In the genomic region with DNA sequence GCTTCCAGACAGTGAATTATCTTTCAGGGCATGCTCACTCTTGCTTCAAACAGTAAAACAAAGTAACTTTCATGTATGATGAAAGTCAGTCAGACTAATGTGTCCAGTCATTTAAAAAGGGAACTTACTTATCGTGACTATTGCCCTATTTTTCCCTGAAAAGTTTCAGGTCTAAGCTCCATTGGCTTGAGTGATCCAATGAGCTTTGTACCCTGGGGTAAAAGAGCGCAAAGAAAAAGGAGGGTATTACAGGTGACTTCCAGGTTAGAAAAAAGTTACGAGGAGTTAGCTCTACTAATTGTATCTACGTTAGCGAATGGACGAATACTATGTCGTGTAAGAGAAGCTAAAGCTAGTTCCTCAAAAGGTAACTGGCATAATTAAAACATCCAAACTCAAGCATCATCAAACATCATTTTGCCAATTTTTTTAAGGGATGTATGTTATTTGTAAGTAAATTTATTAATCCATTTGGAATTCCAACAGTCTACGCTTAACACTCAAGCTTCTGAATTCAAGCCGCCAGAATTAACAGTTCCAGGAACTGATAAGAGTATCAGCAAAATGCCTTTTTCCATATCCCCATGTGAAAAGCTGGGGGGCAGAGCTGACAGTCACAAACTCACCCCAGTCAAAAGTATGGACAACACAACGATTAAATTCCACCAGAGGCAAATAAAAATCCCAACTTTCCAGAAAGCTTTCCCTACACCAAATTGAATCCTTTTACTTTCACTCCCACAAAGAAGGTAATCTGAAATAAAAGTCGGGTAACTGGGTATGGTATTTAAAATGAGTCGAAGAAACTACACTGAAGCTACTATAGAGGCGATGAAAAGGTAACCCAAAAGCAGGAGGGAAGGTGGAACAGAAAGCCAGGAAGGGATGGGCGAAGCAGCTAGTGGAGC, we compare ENCODE assay signal across 8 cellular contexts. TPM values are rescaled to one million over a fixed set of nuclear protein-coding genes. Genes with fewer than 3 reads are reported as not detected.
DNase-seq lines count a peak whose midpoint lies in the region; ATAC-seq and TF ChIP-seq lines count a peak whose summit lies in the region.

No MANE protein-coding gene starts in this region.

- TF ChIP-seq EP300 in SK-N-SH (IDR thresholded peaks at IDR 0.05; ENCODE audit: borderline replicate concordance in 1 of 2, low read depth in 1 of 2, low read length in 1 of 2), result no peak

- POLR2A ChIA-PET in SK-N-SH (lab: Yijun Ruan, JAX), result interaction anchor here (1.3 to 1.5 kb wide), 2 partner anchors 9 to 178 kb away, joined by 3 to 5 read pairs; no protein-coding TSS in a partner anchor

- peaks cover 14 to 34% of the 10 kb centered on the region in 2 experiments for H3K4me1 ChIP-seq in SK-N-SH (ENCODE audit: control insufficient read depth in 1 of 2, insufficient read depth in 2 of 2, low read depth in 1 of 2, low read length in 1 of 2)
- no peaks in the 10 kb centered on the region for H3K4me1 ChIP-seq in urinary bladder (ENCODE audit: insufficient read depth)

- CTCF ChIA-PET in SK-N-SH (lab: Yijun Ruan, JAX), result interaction anchor here (0.8 to 2.7 kb wide), 4 partner anchors 21 to 96 kb away, joined by 3 to 22 read pairs (median 4); no protein-coding TSS in a partner anchor

- ATAC-seq in SK-N-SH treated with all-trans-retinoic acid at 6 μM for 48 hours (no peak), memory B cell (ENCODE audit: low read depth) (no peak), HG02970 (IDR thresholded peaks at IDR 0.05; ENCODE audit: low FRiP score, unreplicated experiment) (no peak)

- H4K20me1 ChIP-seq in SK-N-SH (ENCODE audit: insufficient read depth), result peaks cover 55% of the 10 kb centered on the region

- H3K4me3 Mint-ChIP-seq in memory B cell, result peak overlapping the region; percentile 98

- WGBS in SK-N-SH (ENCODE audit: low lambda C conversion rate), result 5% methylated on average over 14 of the region's 14 CpGs
- under 1% methylated on average over 14 of the region's 14 CpGs for WGBS in urinary bladder

- no peaks in the 10 kb centered on the region for H3K27me3 ChIP-seq in SK-N-SH (ENCODE audit: insufficient read depth)

- H3K9ac ChIP-seq in SK-N-SH, result peak overlapping the region; percentile 92

- H3K27me3 Mint-ChIP-seq in memory B cell, result no peaks in the 10 kb centered on the region

- H3K27ac Mint-ChIP-seq in memory B cell, result peak overlapping the region; percentile 99

- H3K4me2 ChIP-seq in SK-N-SH, result peak overlapping the region; percentile 69

- peaks cover 35% of the 10 kb centered on the region for H3F3A ChIP-seq in SK-N-SH (replicated peaks; ENCODE audit: insufficient read depth)

- H3K9me3 ChIP-seq in SK-N-SH, result no peaks in the 10 kb centered on the region

- H3K4me3 ChIP-seq in SK-N-SH (ENCODE audit: low read depth in 2 of 2, low read length in 1 of 2) (peak overlapping the region; percentile 84 to 94), cardiac fibroblast (replicated peaks in 1 of 2; ENCODE audit: low read depth in 2 of 2, low read length in 2 of 2) (peak overlapping the region; percentile 91 to 97), urinary bladder (ENCODE audit: low read depth, low read length) (peak overlapping the region; percentile 91)

- H3K4me1 Mint-ChIP-seq in memory B cell, result peaks cover 42% of the 10 kb centered on the region

- no peaks in the 10 kb centered on the region for H3K9me3 Mint-ChIP-seq in memory B cell

- H3K9me2 ChIP-seq in SK-N-SH, result no peaks in the 10 kb centered on the region

- H3K27ac ChIP-seq in SK-N-SH (ENCODE audit: low read depth in 2 of 2, low read length in 1 of 2) (peak overlapping the region; percentile 87 to 99), urinary bladder (ENCODE audit: low read depth) (peak overlapping the region; percentile 90)

- no peak overlapping the region for H2AFZ ChIP-seq in SK-N-SH (ENCODE audit: low read depth)

- peaks cover 64% of the 10 kb centered on the region for H3K79me2 ChIP-seq in SK-N-SH (ENCODE audit: insufficient read depth)

- H3K36me3 ChIP-seq in SK-N-SH (replicated peaks in 1 of 2; ENCODE audit: control insufficient read depth in 1 of 2, insufficient read depth in 2 of 2, low read length in 1 of 2) (no peaks in the 10 kb centered on the region), urinary bladder (ENCODE audit: insufficient read depth) (no peaks in the 10 kb centered on the region)

- peaks cover 4% of the 10 kb centered on the region for H3K36me3 Mint-ChIP-seq in memory B cell

- no peak for TF ChIP-seq RAD21 in SK-N-SH (IDR thresholded peaks at IDR 0.05; ENCODE audit: low read length)

- no peak for DNase-seq in SK-N-SH
- DNase-seq in NOMO-1 treated with dmso at 0.1 percent for 144 hours (lab: John Stamatoyannopoulos, UW; ENCODE audit: unreplicated experiment), result peak; percentile 36
- DNase-seq in cardiac fibroblast (ENCODE audit: low read depth in 2 of 2), result no peak
- DNase-seq in memory B cell (ENCODE audit: low spot score in 2 of 2), result peak; percentile 10 to 16
- no peak for DNase-seq in A172 (ENCODE audit: low spot score)

- TF ChIP-seq CTCF in SK-N-SH (IDR thresholded peaks at IDR 0.05) (no peak), cardiac fibroblast (IDR thresholded peaks at IDR 0.05; ENCODE audit: low read depth, low read length) (no peak)

TF ChIP-seq in SK-N-SH, 30 proteins besides CTCF, POLR2A, EP300 and RAD21:
- no peak for TF ChIP-seq NFIC (IDR thresholded peaks at IDR 0.05; ENCODE audit: borderline replicate concordance)
- TF ChIP-seq JUND (IDR thresholded peaks at IDR 0.05), result no peak
- TF ChIP-seq FOXM1 (IDR thresholded peaks at IDR 0.05; ENCODE audit: low read depth), result no peak
- peak; percentile 8; the same call in 1 of the 2 replicates for TF ChIP-seq POLR2AphosphoS5 (IDR thresholded peaks at IDR 0.05; ENCODE audit: low read depth, low read length)
- TF ChIP-seq, protein P1, sequence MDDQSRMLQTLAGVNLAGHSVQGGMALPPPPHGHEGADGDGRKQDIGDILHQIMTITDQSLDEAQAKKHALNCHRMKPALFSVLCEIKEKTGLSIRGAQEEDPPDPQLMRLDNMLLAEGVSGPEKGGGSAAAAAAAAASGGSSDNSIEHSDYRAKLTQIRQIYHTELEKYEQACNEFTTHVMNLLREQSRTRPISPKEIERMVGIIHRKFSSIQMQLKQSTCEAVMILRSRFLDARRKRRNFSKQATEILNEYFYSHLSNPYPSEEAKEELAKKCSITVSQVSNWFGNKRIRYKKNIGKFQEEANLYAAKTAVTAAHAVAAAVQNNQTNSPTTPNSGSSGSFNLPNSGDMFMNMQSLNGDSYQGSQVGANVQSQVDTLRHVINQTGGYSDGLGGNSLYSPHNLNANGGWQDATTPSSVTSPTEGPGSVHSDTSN (IDR thresholded peaks at IDR 0.05), result no peak
- 0 out of 2 replicates have a peak, but pooled peaks have one; percentile 6 for TF ChIP-seq YY1 (IDR thresholded peaks at IDR 0.05; ENCODE audit: low read depth)

TF ChIP-seq in SK-N-SH treated with all-trans-retinoic acid at 6 μM for 48 hours, 23 proteins besides CTCF, POLR2A, EP300 and RAD21 (continues in another document):
- TF ChIP-seq ZNF70 (CRISPR knock-in tag; IDR thresholded peaks at IDR 0.05) (no peak), ESRRG (CRISPR knock-in tag; IDR thresholded peaks at IDR 0.05) (no peak), CSDC2 (CRISPR knock-in tag; IDR thresholded peaks at IDR 0.05) (no peak), TCF4 (CRISPR knock-in tag; IDR thresholded peaks at IDR 0.05; ENCODE audit: borderline replicate concordance) (no peak), OSR1 (CRISPR knock-in tag; IDR thresholded peaks at IDR 0.05) (no peak)
- TF ChIP-seq, protein P2, sequence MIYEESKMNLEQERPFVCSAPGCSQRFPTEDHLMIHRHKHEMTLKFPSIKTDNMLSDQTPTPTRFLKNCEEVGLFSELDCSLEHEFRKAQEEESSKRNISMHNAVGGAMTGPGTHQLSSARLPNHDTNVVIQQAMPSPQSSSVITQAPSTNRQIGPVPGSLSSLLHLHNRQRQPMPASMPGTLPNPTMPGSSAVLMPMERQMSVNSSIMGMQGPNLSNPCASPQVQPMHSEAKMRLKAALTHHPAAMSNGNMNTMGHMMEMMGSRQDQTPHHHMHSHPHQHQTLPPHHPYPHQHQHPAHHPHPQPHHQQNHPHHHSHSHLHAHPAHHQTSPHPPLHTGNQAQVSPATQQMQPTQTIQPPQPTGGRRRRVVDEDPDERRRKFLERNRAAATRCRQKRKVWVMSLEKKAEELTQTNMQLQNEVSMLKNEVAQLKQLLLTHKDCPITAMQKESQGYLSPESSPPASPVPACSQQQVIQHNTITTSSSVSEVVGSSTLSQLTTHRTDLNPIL (CRISPR knock-in tag; IDR thresholded peaks at IDR 0.05; ENCODE audit: low read depth), result no peak
- TF ChIP-seq, protein P3, sequence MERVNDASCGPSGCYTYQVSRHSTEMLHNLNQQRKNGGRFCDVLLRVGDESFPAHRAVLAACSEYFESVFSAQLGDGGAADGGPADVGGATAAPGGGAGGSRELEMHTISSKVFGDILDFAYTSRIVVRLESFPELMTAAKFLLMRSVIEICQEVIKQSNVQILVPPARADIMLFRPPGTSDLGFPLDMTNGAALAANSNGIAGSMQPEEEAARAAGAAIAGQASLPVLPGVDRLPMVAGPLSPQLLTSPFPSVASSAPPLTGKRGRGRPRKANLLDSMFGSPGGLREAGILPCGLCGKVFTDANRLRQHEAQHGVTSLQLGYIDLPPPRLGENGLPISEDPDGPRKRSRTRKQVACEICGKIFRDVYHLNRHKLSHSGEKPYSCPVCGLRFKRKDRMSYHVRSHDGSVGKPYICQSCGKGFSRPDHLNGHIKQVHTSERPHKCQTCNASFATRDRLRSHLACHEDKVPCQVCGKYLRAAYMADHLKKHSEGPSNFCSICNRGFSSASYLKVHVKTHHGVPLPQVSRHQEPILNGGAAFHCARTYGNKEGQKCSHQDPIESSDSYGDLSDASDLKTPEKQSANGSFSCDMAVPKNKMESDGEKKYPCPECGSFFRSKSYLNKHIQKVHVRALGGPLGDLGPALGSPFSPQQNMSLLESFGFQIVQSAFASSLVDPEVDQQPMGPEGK (CRISPR knock-in tag; IDR thresholded peaks at IDR 0.05; ENCODE audit: borderline replicate concordance), result no peak
- TF ChIP-seq, protein P4, sequence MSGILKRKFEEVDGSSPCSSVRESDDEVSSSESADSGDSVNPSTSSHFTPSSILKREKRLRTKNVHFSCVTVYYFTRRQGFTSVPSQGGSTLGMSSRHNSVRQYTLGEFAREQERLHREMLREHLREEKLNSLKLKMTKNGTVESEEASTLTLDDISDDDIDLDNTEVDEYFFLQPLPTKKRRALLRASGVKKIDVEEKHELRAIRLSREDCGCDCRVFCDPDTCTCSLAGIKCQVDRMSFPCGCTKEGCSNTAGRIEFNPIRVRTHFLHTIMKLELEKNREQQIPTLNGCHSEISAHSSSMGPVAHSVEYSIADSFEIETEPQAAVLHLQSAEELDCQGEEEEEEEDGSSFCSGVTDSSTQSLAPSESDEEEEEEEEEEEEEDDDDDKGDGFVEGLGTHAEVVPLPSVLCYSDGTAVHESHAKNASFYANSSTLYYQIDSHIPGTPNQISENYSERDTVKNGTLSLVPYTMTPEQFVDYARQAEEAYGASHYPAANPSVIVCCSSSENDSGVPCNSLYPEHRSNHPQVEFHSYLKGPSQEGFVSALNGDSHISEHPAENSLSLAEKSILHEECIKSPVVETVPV (CRISPR knock-in tag; IDR thresholded peaks at IDR 0.05), result no peak

RNA-seq across cellular contexts. Expression of a gene that starts 1.4 kb away (rescaled TPM):
- 103 and 147 TPM in 2 replicates for polyA plus RNA-seq in SK-N-SH (2012; rRNA removed)
- 115 and 124 TPM in 2 replicates for polyA plus RNA-seq in SK-N-SH (2012; cell fraction: cytosol; rRNA removed)
- polyA plus RNA-seq in SK-N-SH (2012; cell fraction: nucleus; rRNA removed), result 63.0 and 149 TPM in 2 replicates
- 543 TPM for total RNA-seq in urinary bladder
- 104 TPM for polyA plus RNA-seq in urinary bladder
- 182 and 196 TPM in 2 replicates for total RNA-seq in A172 (2014; rRNA removed; shearing (Covaris generic))

Comparison
In these comparisons a context has a peak if more than half of its experiments do, and no peak if none do; other contexts are left out.
1. DNase-seq: peak in NOMO-1 treated with dmso at 0.1 percent for 144 hours (single experiment) and memory B cell (2 of 2); none in SK-N-SH (single experiment), cardiac fibroblast (0 of 2) and A172 (single experiment).
2. Peak in every context shown above with its lines, with median percentiles within 50 percentile points of each other: H3K4me3 ChIP-seq.